Comparison of ENCODE assay signal across 8 cellular contexts in genomic region chr11:65576232-65576866, GRCh38. TPM values are rescaled to one million over a fixed set of nuclear protein-coding genes. Genes with fewer than 3 reads are reported as not detected.
DNase-seq lines count a peak whose midpoint lies in the region; ATAC-seq, FAIRE-seq and TF ChIP-seq lines count a peak whose summit lies in the region.

No MANE protein-coding gene starts in this region.

- DNase-seq in fibroblast of lung (ENCODE audit: low read depth in 2 of 2) (no peak), psoas muscle (peak; percentile 53 to 78), BE2C (no peak), HTR-8/SVneo (ENCODE audit: insufficient read length, low spot score) (no peak)
- no peak for DNase-seq in activated CD4-positive, CD25-positive, alpha-beta regulatory T cell treated with anti-CD3 and anti-CD28 coated beads, Interleukin-2, amount 50 U/mL, for 72 hours

- H3K27ac ChIP-seq in fibroblast of lung (ENCODE audit: insufficient read depth, low read length) (peak overlapping the region; percentile 80), psoas muscle (peak overlapping the region; percentile 98)

- peak overlapping the region; percentile 73 for H3K4me3 ChIP-seq in GM08714 (ENCODE audit: low read length)
- peak overlapping the region; percentile 55 to 79 (median 60) for H3K4me3 ChIP-seq in fibroblast of lung (replicated peaks in 1 of 4; ENCODE audit: control extremely low read depth in 1 of 4, insufficient read depth in 1 of 4, low read depth in 3 of 4, low read length in 4 of 4)
- peak overlapping the region; percentile 99 for H3K4me3 ChIP-seq in psoas muscle
- no peak overlapping the region for H3K4me3 ChIP-seq in BE2C (ENCODE audit: low read depth, low read length)

- peak overlapping the region; percentile 71 for H3K9ac ChIP-seq in fibroblast of lung (ENCODE audit: insufficient read depth, low read length)

- ATAC-seq in SK-N-SH treated with all-trans-retinoic acid at 6 μM for 48 hours, result no peak
- peak in 1 of 4 donors; percentile 13 for ATAC-seq in psoas muscle
- ATAC-seq in HG03439 (IDR thresholded peaks at IDR 0.05; ENCODE audit: unreplicated experiment), result no peak

- no peaks in the 10 kb centered on the region for H3K27me3 ChIP-seq in fibroblast of lung (ENCODE audit: control insufficient read depth, insufficient read depth, low read length)
- H3K27me3 ChIP-seq in psoas muscle (ENCODE audit: insufficient read depth in 3 of 3, low read length in 2 of 3), result no peaks in the 10 kb centered on the region
- no peaks in the 10 kb centered on the region for H3K27me3 ChIP-seq in BE2C

- no peaks in the 10 kb centered on the region for H3K9me3 ChIP-seq in fibroblast of lung (ENCODE audit: control insufficient read depth, insufficient read depth, low read depth, low read length)
- no peaks in the 10 kb centered on the region for H3K9me3 ChIP-seq in psoas muscle
- H3K9me3 ChIP-seq in BE2C, result no peaks in the 10 kb centered on the region

- H2AFZ ChIP-seq in fibroblast of lung (ENCODE audit: low read length), result no peak overlapping the region

- H3K4me1 ChIP-seq in fibroblast of lung (ENCODE audit: control insufficient read depth, extremely low read depth, insufficient read depth, low read length) (peaks cover 41% of the 10 kb centered on the region), psoas muscle (peaks cover 67% of the 10 kb centered on the region), BE2C (no peaks in the 10 kb centered on the region)

- no peak for TF ChIP-seq CTCF in fibroblast of lung (conservative IDR thresholded peaks at IDR 0.05 in 1 of 2, IDR thresholded peaks at IDR 0.05 in 1 of 2; ENCODE audit: low read depth in 1 of 2, low read length in 2 of 2)
- no peak for TF ChIP-seq CTCF in psoas muscle (IDR thresholded peaks at IDR 0.05)
- TF ChIP-seq CTCF in BE2C (IDR thresholded peaks at IDR 0.05; ENCODE audit: low read depth, low read length), result no peak

- peak overlapping the region; percentile 99 for H3K4me2 ChIP-seq in fibroblast of lung (ENCODE audit: extremely low read depth, insufficient read depth, low read length)

- peaks cover 27% of the 10 kb centered on the region for H3K79me2 ChIP-seq in fibroblast of lung (ENCODE audit: control insufficient read depth, insufficient read depth, low read length)

- no peak for FAIRE-seq in HTR-8/SVneo (lab: Jason Lieb, UNC)

- peaks cover 18% of the 10 kb centered on the region for H3K36me3 ChIP-seq in fibroblast of lung (ENCODE audit: control insufficient read depth, insufficient read depth, low read length)
- peaks cover 0 to 36% of the 10 kb centered on the region in 2 donors for H3K36me3 ChIP-seq in psoas muscle (ENCODE audit: insufficient read depth in 1 of 2, low read depth in 1 of 2)
- H3K36me3 ChIP-seq in BE2C, result peaks cover 4% of the 10 kb centered on the region; the same call in 1 of the 2 replicates

- no peaks in the 10 kb centered on the region for H4K20me1 ChIP-seq in fibroblast of lung (ENCODE audit: control insufficient read depth, extremely low read depth, insufficient read depth, low read length)

- 2 to 6% (median 3%) methylated on average over 20 to 26 of the region's 26 CpGs for WGBS in psoas muscle, 3 donors

- intact Hi-C loops in psoas muscle (cut with DNase I), result loop anchor here in 1 of 2 donors (2.0 kb wide), 1 partner anchor 18 kb away; the partner anchor contains the start of gene LTBP3

TF ChIP-seq in SK-N-SH treated with all-trans-retinoic acid at 6 μM for 48 hours, 23 proteins besides CTCF, POLR2A, EP300 and RAD21:
- TF ChIP-seq OSR1 (CRISPR knock-in tag; IDR thresholded peaks at IDR 0.05) (no peak), CSRNP3 (CRISPR knock-in tag; IDR thresholded peaks at IDR 0.05) (peak; percentile 50; the same call in 1 of the 2 replicates), PATZ1 (CRISPR knock-in tag; IDR thresholded peaks at IDR 0.05; ENCODE audit: borderline replicate concordance) (peak; percentile 72; the same call in 1 of the 2 replicates)

RNA-seq across cellular contexts. Expression of gene EHBP1L1, which starts 0.5 kb away (rescaled TPM):
- total RNA-seq in fibroblast of lung (46.5 and 53.5 TPM in 2 replicates), psoas muscle (100 to 1,000 TPM; 208 to 345 (median 282) TPM)
- polyA plus RNA-seq in fibroblast of lung (12.4 and 12.8 TPM in 2 replicates), psoas muscle (100 to 1,000 TPM; 114 to 177 (median 170) TPM)
- 33.0 and 39.0 TPM in 2 replicates for polyA plus RNA-seq in fibroblast of lung (2012)
- 23.5 and 35.6 TPM in 2 replicates for polyA minus RNA-seq in fibroblast of lung (ENCODE audit: low replicate concordance)
- 3.9 TPM for polyA plus RNA-seq in BE2C (2012; ENCODE audit: insufficient read depth, insufficient read length, low read depth)

RNA-seq across cellular contexts. Expression of gene FAM89B, which starts 4.0 kb away (rescaled TPM):
- total RNA-seq in fibroblast of lung, result 17.5 and 23.4 TPM in 2 replicates
- polyA plus RNA-seq in fibroblast of lung, result 18.2 and 18.3 TPM in 2 replicates
- 30.6 and 41.2 TPM in 2 replicates for polyA plus RNA-seq in fibroblast of lung (2012)
- 43.9 and 64.2 TPM in 2 replicates for polyA minus RNA-seq in fibroblast of lung (ENCODE audit: low replicate concordance)
- 100 to 1,000 TPM in 1 of 4 donors, 10 to 100 TPM in 3; 59.0 to 110 (median 66.9) TPM for total RNA-seq in psoas muscle
- 100 to 1,000 TPM in 1 of 3 donors, 10 to 100 TPM in 2; 66.9 to 112 (median 67.4) TPM for polyA plus RNA-seq in psoas muscle
- 68.0 TPM for polyA plus RNA-seq in BE2C (2012; ENCODE audit: insufficient read depth, insufficient read length, low read depth)

RNA-seq across cellular contexts. Expression of gene ZNRD2, which starts 6.1 kb away (rescaled TPM):
- 25.8 and 30.8 TPM in 2 replicates for total RNA-seq in fibroblast of lung
- 20.8 and 32.0 TPM in 2 replicates for polyA plus RNA-seq in fibroblast of lung
- polyA plus RNA-seq in fibroblast of lung (2012), result 57.6 and 89.2 TPM in 2 replicates
- 12.7 and 15.2 TPM in 2 replicates for polyA minus RNA-seq in fibroblast of lung (ENCODE audit: low replicate concordance)
- 10 to 100 TPM; 31.6 to 43.5 (median 38.0) TPM for total RNA-seq in psoas muscle
- 100 to 1,000 TPM in 1 of 3 donors, 10 to 100 TPM in 2; 58.8 to 118 (median 94.2) TPM for polyA plus RNA-seq in psoas muscle
- 321 TPM for polyA plus RNA-seq in BE2C (2012; ENCODE audit: insufficient read depth, insufficient read length, low read depth)

RNA-seq across cellular contexts. Expression of gene LTBP3, which starts 18.2 kb away (rescaled TPM):
- total RNA-seq in fibroblast of lung (37.3 and 39.0 TPM in 2 replicates), psoas muscle (10 to 100 TPM; 27.9 to 82.3 (median 51.4) TPM)
- polyA plus RNA-seq in fibroblast of lung (40.4 and 47.2 TPM in 2 replicates), psoas muscle (10 to 100 TPM; 12.7 to 19.2 (median 17.2) TPM)
- 65.8 and 68.7 TPM in 2 replicates for polyA plus RNA-seq in fibroblast of lung (2012)
- 54.6 and 262 TPM in 2 replicates for polyA minus RNA-seq in fibroblast of lung (ENCODE audit: low replicate concordance)
- 99.8 TPM for polyA plus RNA-seq in BE2C (2012; ENCODE audit: insufficient read depth, insufficient read length, low read depth)

RNA-seq across cellular contexts. Expression of gene KCNK7, which starts 19.3 kb away (rescaled TPM):
- total RNA-seq in fibroblast of lung (under 0.01 TPM in 1 of 2 replicates, not detected in the other), psoas muscle (under 1 TPM in 3 of 4 donors, not detected in 1; 0.19 to 0.56 (median 0.27) TPM)
- polyA plus RNA-seq in fibroblast of lung (not detected in 2 replicates), psoas muscle (1 to 10 TPM in 1 of 3 donors, under 1 TPM in 2; 0.22 to 1.4 (median 0.99) TPM)
- 0.10 TPM in 1 of 2 replicates, not detected in the other for polyA plus RNA-seq in fibroblast of lung (2012)
- not detected in 2 replicates for polyA minus RNA-seq in fibroblast of lung (ENCODE audit: low replicate concordance)
- polyA plus RNA-seq in BE2C (2012; ENCODE audit: insufficient read depth, insufficient read length, low read depth), result 2.2 TPM

Comparison
In these comparisons a context has a peak if more than half of its experiments do, and no peak if none do; other contexts are left out.
1. DNase-seq: peak in psoas muscle (2 of 2); none in fibroblast of lung (0 of 2), BE2C (single experiment), HTR-8/SVneo (single experiment) and activated CD4-positive, CD25-positive, alpha-beta regulatory T cell treated with anti-CD3 and anti-CD28 coated beads, Interleukin-2, amount 50 U/mL, for 72 hours (single experiment).